8 cellular contexts compared by ENCODE assay signal in genomic region chr15:62344806-62345539, GRCh38. TPM values are rescaled to one million over a fixed set of nuclear protein-coding genes. Genes with fewer than 3 reads are reported as not detected.
DNase-seq lines count a peak whose midpoint lies in the region; ATAC-seq and TF ChIP-seq lines count a peak whose summit lies in the region.

No MANE protein-coding gene starts in this region.

- peak; percentile 39 for TF ChIP-seq CTCF in colonic mucosa (IDR thresholded peaks at IDR 0.05)

- H3K27ac ChIP-seq in colonic mucosa = no peak overlapping the region

- ATAC-seq in GM21381 (IDR thresholded peaks at IDR 0.05; ENCODE audit: unreplicated experiment) (peak; percentile 72), HG03108 (IDR thresholded peaks at IDR 0.05; ENCODE audit: unreplicated experiment) (no peak)

- no peaks in the 10 kb centered on the region for H3K36me3 ChIP-seq in colonic mucosa

- DNase-seq in AG20443 (ENCODE audit: low spot score) (peak; percentile 48), NAMALWA (ENCODE audit: low spot score) (peak; percentile 94), colonic mucosa (peak; percentile 82), lung microvascular endothelial cell (ENCODE audit: low read depth in 2 of 2) (peak; percentile 49 to 74)
- peak; percentile 25 for DNase-seq in activated CD4-positive, alpha-beta T cell treated with anti-CD3 and anti-CD28 coated beads for 1 hour
- peak; percentile 11 to 17 for DNase-seq in stimulated activated CD8-positive, alpha-beta memory T cell treated with anti-CD3 and anti-CD28 coated beads, Interleukin-7, amount 100 ng/mL, for 4 hours (ENCODE audit: low read depth in 2 of 2)

- peak overlapping the region; percentile 16 for H3K4me3 ChIP-seq in colonic mucosa

- no peaks in the 10 kb centered on the region for H3K9me3 ChIP-seq in colonic mucosa

- intact Hi-C loops in colonic mucosa (cut with DNase I) = no loop called here

- no peaks in the 10 kb centered on the region for H3K27me3 ChIP-seq in colonic mucosa

- peaks cover 3% of the 10 kb centered on the region for H3K4me1 ChIP-seq in colonic mucosa

- H3K9ac ChIP-seq in colonic mucosa (ENCODE audit: low read depth in 2 of 2, low read length in 2 of 2) = no peak overlapping the region

RNA-seq across cellular contexts. Expression of gene TLN2, which starts 45.4 kb away (rescaled TPM):
- total RNA-seq in colonic mucosa = 10 to 100 TPM; 34.7 to 71.6 TPM
- 0.44 and 1.2 TPM in 2 replicates for total RNA-seq in lung microvascular endothelial cell

Comparison
In these comparisons a context has a peak if more than half of its experiments do, and no peak if none do; other contexts are left out.
1. DNase-seq: peak in every context shown above with its lines; median percentile 94 in NAMALWA; 82 in colonic mucosa; 62 in lung microvascular endothelial cell; 48 in AG20443; 25 in activated CD4-positive, alpha-beta T cell treated with anti-CD3 and anti-CD28 coated beads for 1 hour; 14 in stimulated activated CD8-positive, alpha-beta memory T cell treated with anti-CD3 and anti-CD28 coated beads, Interleukin-7, amount 100 ng/mL, for 4 hours.
2. RNA of gene TLN2, which starts 45.4 kb away (total RNA-seq): 34.7 to 71.6 TPM in colonic mucosa; 0.44 to 1.2 TPM in lung microvascular endothelial cell; every median in the first group is over 10 times any median in the second.